ENCODE assay signal across 1 cellular context in the genomic region with DNA sequence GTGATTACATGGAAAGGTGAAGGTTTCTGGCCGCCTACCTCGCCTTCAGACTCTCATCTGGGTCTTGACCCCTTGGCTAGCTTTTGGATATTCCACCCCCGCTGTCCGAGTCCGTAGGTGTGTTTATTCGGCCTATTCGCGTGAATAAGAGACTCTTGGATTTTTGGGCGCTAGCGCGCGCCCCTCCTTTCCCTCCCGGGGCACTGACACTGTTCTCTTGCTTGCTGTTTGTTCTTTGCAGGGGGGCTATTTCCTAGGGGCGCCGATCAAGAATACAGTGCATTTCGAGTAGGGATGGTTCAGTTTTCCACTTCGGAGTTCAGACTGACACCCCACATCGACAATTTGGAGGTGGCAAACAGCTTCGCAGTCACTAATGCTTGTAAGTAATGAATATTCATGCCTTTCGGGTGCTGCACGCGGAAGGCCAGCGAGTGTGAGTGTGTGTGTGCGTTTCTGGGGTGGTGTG.
TF ChIP-seq lines count a peak whose summit lies in the region.

No MANE protein-coding gene starts in this region.

TF ChIP-seq in A549, 52 proteins besides CTCF, POLR2A, EP300 and RAD21:
- TF ChIP-seq USF2 (IDR thresholded peaks at IDR 0.05) = no peak
- no peak for TF ChIP-seq JUNB (IDR thresholded peaks at IDR 0.05)
- no peak for TF ChIP-seq ZFP36 (IDR thresholded peaks at IDR 0.05; ENCODE audit: borderline replicate concordance, partially characterized antibody)
- TF ChIP-seq RCOR1 (IDR thresholded peaks at IDR 0.05; ENCODE audit: low read depth, low read length) = no peak
